1 cellular context compared by ENCODE assay signal in the genomic region with DNA sequence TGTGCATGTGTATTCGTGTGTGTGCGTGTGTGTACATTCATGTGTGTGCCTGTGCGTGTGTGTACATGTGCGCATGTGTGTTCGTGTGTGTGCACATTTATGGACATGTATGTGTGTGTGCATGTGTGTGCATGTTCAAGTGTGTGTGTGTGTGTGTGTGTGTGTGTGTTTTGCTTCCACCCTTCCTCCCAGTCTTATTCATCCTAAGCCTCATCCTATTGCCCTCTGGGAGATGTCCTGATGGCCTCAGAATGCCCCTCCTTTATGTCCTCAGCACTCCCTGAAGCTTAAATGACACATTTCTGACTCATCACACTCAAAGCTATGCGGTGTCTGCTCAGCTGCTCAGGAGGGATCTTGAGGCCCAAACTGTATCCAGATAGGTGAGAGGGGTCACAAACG.
TF ChIP-seq lines count a peak whose summit lies in the region.

No MANE protein-coding gene starts in this region.

TF ChIP-seq in HEK293, 187 proteins besides CTCF, POLR2A, EP300 and RAD21 (continued from another document and continues in another):
- TF ChIP-seq, protein P1, sequence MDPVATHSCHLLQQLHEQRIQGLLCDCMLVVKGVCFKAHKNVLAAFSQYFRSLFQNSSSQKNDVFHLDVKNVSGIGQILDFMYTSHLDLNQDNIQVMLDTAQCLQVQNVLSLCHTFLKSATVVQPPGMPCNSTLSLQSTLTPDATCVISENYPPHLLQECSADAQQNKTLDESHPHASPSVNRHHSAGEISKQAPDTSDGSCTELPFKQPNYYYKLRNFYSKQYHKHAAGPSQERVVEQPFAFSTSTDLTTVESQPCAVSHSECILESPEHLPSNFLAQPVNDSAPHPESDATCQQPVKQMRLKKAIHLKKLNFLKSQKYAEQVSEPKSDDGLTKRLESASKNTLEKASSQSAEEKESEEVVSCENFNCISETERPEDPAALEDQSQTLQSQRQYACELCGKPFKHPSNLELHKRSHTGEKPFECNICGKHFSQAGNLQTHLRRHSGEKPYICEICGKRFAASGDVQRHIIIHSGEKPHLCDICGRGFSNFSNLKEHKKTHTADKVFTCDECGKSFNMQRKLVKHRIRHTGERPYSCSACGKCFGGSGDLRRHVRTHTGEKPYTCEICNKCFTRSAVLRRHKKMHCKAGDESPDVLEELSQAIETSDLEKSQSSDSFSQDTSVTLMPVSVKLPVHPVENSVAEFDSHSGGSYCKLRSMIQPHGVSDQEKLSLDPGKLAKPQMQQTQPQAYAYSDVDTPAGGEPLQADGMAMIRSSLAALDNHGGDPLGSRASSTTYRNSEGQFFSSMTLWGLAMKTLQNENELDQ (tag by site-specific recombination; IDR thresholded peaks at IDR 0.05; ENCODE audit: low read depth) = no peak
- TF ChIP-seq ZNF626 (tag by site-specific recombination; IDR thresholded peaks at IDR 0.05) = no peak
- TF ChIP-seq, protein P2, sequence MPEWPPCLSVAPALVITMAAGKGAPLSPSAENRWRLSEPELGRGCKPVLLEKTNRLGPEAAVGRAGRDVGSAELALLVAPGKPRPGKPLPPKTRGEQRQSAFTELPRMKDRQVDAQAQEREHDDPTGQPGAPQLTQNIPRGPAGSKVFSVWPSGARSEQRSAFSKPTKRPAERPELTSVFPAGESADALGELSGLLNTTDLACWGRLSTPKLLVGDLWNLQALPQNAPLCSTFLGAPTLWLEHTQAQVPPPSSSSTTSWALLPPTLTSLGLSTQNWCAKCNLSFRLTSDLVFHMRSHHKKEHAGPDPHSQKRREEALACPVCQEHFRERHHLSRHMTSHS (tag by site-specific recombination; IDR thresholded peaks at IDR 0.05) = 0 out of 2 replicates have a peak, but pooled peaks have one; percentile 30
- no peak for TF ChIP-seq BCL11B (tag by site-specific recombination; IDR thresholded peaks at IDR 0.05; ENCODE audit: low read depth)
- TF ChIP-seq ZNF24 (tag by site-specific recombination; IDR thresholded peaks at IDR 0.05) = 0 out of 2 replicates have a peak, but pooled peaks have one; percentile 25
- TF ChIP-seq ZBTB17 (tag by site-specific recombination; IDR thresholded peaks at IDR 0.05) = no peak; the same call in 1 of the 2 replicates
- TF ChIP-seq, protein P3, sequence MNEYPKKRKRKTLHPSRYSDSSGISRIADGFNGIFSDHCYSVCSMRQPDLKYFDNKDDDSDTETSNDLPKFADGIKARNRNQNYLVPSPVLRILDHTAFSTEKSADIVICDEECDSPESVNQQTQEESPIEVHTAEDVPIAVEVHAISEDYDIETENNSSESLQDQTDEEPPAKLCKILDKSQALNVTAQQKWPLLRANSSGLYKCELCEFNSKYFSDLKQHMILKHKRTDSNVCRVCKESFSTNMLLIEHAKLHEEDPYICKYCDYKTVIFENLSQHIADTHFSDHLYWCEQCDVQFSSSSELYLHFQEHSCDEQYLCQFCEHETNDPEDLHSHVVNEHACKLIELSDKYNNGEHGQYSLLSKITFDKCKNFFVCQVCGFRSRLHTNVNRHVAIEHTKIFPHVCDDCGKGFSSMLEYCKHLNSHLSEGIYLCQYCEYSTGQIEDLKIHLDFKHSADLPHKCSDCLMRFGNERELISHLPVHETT (tag by site-specific recombination; IDR thresholded peaks at IDR 0.05) = peak; percentile 56; the same call in 1 of the 2 replicates
- no peak for TF ChIP-seq PRDM1 (tag by site-specific recombination; IDR thresholded peaks at IDR 0.05)
- TF ChIP-seq ZNF274 (IDR thresholded peaks at IDR 0.05; ENCODE audit: low read length) = no peak
- no peak for TF ChIP-seq ZNF274 (tag by site-specific recombination; IDR thresholded peaks at IDR 0.05; ENCODE audit: borderline replicate concordance)
- TF ChIP-seq, protein P4, sequence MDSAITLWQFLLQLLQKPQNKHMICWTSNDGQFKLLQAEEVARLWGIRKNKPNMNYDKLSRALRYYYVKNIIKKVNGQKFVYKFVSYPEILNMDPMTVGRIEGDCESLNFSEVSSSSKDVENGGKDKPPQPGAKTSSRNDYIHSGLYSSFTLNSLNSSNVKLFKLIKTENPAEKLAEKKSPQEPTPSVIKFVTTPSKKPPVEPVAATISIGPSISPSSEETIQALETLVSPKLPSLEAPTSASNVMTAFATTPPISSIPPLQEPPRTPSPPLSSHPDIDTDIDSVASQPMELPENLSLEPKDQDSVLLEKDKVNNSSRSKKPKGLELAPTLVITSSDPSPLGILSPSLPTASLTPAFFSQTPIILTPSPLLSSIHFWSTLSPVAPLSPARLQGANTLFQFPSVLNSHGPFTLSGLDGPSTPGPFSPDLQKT (IDR thresholded peaks at IDR 0.05; ENCODE audit: borderline replicate concordance, low read depth, low read length) = no peak
- TF ChIP-seq, protein P5, sequence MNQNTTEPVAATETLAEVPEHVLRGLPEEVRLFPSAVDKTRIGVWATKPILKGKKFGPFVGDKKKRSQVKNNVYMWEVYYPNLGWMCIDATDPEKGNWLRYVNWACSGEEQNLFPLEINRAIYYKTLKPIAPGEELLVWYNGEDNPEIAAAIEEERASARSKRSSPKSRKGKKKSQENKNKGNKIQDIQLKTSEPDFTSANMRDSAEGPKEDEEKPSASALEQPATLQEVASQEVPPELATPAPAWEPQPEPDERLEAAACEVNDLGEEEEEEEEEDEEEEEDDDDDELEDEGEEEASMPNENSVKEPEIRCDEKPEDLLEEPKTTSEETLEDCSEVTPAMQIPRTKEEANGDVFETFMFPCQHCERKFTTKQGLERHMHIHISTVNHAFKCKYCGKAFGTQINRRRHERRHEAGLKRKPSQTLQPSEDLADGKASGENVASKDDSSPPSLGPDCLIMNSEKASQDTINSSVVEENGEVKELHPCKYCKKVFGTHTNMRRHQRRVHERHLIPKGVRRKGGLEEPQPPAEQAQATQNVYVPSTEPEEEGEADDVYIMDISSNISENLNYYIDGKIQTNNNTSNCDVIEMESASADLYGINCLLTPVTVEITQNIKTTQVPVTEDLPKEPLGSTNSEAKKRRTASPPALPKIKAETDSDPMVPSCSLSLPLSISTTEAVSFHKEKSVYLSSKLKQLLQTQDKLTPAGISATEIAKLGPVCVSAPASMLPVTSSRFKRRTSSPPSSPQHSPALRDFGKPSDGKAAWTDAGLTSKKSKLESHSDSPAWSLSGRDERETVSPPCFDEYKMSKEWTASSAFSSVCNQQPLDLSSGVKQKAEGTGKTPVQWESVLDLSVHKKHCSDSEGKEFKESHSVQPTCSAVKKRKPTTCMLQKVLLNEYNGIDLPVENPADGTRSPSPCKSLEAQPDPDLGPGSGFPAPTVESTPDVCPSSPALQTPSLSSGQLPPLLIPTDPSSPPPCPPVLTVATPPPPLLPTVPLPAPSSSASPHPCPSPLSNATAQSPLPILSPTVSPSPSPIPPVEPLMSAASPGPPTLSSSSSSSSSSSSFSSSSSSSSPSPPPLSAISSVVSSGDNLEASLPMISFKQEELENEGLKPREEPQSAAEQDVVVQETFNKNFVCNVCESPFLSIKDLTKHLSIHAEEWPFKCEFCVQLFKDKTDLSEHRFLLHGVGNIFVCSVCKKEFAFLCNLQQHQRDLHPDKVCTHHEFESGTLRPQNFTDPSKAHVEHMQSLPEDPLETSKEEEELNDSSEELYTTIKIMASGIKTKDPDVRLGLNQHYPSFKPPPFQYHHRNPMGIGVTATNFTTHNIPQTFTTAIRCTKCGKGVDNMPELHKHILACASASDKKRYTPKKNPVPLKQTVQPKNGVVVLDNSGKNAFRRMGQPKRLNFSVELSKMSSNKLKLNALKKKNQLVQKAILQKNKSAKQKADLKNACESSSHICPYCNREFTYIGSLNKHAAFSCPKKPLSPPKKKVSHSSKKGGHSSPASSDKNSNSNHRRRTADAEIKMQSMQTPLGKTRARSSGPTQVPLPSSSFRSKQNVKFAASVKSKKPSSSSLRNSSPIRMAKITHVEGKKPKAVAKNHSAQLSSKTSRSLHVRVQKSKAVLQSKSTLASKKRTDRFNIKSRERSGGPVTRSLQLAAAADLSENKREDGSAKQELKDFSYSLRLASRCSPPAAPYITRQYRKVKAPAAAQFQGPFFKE (tag by site-specific recombination; IDR thresholded peaks at IDR 0.05; ENCODE audit: borderline replicate concordance) = no peak
- TF ChIP-seq, protein P6, sequence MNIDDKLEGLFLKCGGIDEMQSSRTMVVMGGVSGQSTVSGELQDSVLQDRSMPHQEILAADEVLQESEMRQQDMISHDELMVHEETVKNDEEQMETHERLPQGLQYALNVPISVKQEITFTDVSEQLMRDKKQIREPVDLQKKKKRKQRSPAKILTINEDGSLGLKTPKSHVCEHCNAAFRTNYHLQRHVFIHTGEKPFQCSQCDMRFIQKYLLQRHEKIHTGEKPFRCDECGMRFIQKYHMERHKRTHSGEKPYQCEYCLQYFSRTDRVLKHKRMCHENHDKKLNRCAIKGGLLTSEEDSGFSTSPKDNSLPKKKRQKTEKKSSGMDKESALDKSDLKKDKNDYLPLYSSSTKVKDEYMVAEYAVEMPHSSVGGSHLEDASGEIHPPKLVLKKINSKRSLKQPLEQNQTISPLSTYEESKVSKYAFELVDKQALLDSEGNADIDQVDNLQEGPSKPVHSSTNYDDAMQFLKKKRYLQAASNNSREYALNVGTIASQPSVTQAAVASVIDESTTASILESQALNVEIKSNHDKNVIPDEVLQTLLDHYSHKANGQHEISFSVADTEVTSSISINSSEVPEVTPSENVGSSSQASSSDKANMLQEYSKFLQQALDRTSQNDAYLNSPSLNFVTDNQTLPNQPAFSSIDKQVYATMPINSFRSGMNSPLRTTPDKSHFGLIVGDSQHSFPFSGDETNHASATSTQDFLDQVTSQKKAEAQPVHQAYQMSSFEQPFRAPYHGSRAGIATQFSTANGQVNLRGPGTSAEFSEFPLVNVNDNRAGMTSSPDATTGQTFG (tag by site-specific recombination; IDR thresholded peaks at IDR 0.05; ENCODE audit: borderline replicate concordance) = no peak
- TF ChIP-seq HOXA7 (CRISPR knock-in tag; IDR thresholded peaks at IDR 0.05; ENCODE audit: borderline replicate concordance) = no peak
- TF ChIP-seq ZNF433 (tag by site-specific recombination; IDR thresholded peaks at IDR 0.05; ENCODE audit: low read depth) = no peak
- TF ChIP-seq ZNF843 (tag by site-specific recombination; IDR thresholded peaks at IDR 0.05) = no peak
- 0 out of 2 replicates have a peak, but pooled peaks have one; percentile 17 for TF ChIP-seq ZNF146 (tag by site-specific recombination; IDR thresholded peaks at IDR 0.05)
- no peak for TF ChIP-seq ZNF138 (tag by site-specific recombination; IDR thresholded peaks at IDR 0.05; ENCODE audit: borderline replicate concordance)
- TF ChIP-seq OSR2 (tag by site-specific recombination; IDR thresholded peaks at IDR 0.05) = no peak
- no peak for TF ChIP-seq SCRT2 (tag by site-specific recombination; IDR thresholded peaks at IDR 0.05)
- no peak for TF ChIP-seq HOXD13 (CRISPR knock-in tag; IDR thresholded peaks at IDR 0.05; ENCODE audit: borderline replicate concordance)
- TF ChIP-seq ZNF155 (tag by site-specific recombination; IDR thresholded peaks at IDR 0.05) = 0 out of 2 replicates have a peak, but pooled peaks have one; percentile 60
- TF ChIP-seq, protein P7, sequence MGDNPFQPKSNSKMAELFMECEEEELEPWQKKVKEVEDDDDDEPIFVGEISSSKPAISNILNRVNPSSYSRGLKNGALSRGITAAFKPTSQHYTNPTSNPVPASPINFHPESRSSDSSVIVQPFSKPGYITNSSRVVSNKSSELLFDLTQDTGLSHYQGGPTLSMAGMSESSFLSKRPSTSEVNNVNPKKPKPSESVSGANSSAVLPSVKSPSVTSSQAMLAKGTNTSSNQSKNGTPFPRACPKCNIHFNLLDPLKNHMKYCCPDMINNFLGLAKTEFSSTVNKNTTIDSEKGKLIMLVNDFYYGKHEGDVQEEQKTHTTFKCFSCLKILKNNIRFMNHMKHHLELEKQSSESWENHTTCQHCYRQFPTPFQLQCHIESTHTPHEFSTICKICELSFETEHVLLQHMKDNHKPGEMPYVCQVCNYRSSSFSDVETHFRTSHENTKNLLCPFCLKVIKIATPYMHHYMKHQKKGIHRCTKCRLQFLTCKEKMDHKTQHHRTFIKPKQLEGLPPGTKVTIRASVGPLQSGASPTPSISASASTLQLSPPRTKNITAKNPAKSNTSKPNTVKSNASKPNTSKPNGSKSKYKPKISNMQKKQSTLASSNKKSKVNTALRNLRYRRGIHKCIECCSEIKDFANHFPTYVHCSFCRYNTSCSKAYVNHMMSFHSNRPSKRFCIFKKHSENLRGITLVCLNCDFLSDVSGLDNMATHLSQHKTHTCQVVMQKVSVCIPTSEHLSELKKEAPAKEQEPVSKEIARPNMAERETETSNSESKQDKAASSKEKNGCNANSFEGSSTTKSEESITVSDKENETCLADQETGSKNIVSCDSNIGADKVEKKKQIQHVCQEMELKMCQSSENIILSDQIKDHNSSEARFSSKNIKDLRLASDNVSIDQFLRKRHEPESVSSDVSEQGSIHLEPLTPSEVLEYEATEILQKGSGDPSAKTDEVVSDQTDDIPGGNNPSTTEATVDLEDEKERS (tag by site-specific recombination; IDR thresholded peaks at IDR 0.05) = no peak
- TF ChIP-seq ZNF221 (tag by site-specific recombination; IDR thresholded peaks at IDR 0.05; ENCODE audit: borderline replicate concordance) = no peak
- TF ChIP-seq, protein P8, sequence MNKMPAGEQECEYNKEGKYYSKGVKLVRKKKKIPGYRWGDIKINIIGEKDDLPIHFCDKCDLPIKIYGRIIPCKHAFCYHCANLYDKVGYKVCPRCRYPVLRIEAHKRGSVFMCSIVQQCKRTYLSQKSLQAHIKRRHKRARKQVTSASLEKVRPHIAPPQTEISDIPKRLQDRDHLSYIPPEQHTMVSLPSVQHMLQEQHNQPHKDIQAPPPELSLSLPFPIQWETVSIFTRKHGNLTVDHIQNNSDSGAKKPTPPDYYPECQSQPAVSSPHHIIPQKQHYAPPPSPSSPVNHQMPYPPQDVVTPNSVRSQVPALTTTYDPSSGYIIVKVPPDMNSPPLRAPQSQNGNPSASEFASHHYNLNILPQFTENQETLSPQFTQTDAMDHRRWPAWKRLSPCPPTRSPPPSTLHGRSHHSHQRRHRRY (tag by site-specific recombination; IDR thresholded peaks at IDR 0.05) = peak; percentile 45; the same call in 1 of the 2 replicates
- 0 out of 2 replicates have a peak, but pooled peaks have one; percentile 78 for TF ChIP-seq ZNF473 (tag by site-specific recombination; IDR thresholded peaks at IDR 0.05)
- TF ChIP-seq ZNF791 (tag by site-specific recombination; IDR thresholded peaks at IDR 0.05) = no peak
- no peak for TF ChIP-seq GLI4 (tag by site-specific recombination; IDR thresholded peaks at IDR 0.05)
- TF ChIP-seq ZNF785 (tag by site-specific recombination; IDR thresholded peaks at IDR 0.05) = 0 out of 2 replicates have a peak, but pooled peaks have one; percentile 48
- TF ChIP-seq, protein P9, sequence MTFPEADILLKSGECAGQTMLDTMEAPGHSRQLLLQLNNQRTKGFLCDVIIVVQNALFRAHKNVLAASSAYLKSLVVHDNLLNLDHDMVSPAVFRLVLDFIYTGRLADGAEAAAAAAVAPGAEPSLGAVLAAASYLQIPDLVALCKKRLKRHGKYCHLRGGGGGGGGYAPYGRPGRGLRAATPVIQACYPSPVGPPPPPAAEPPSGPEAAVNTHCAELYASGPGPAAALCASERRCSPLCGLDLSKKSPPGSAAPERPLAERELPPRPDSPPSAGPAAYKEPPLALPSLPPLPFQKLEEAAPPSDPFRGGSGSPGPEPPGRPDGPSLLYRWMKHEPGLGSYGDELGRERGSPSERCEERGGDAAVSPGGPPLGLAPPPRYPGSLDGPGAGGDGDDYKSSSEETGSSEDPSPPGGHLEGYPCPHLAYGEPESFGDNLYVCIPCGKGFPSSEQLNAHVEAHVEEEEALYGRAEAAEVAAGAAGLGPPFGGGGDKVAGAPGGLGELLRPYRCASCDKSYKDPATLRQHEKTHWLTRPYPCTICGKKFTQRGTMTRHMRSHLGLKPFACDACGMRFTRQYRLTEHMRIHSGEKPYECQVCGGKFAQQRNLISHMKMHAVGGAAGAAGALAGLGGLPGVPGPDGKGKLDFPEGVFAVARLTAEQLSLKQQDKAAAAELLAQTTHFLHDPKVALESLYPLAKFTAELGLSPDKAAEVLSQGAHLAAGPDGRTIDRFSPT (tag by site-specific recombination; IDR thresholded peaks at IDR 0.05) = peak; percentile 57; the same call in 1 of the 2 replicates
